Comparison of ENCODE assay signal across 8 cellular contexts in genomic region chr17:73956595-73957465, GRCh38.
DNase-seq lines count a peak whose midpoint lies in the region; ATAC-seq and TF ChIP-seq lines count a peak whose summit lies in the region.

No MANE protein-coding gene starts in this region.

- H3K9me3 ChIP-seq in trophoblast cell (ENCODE audit: insufficient read depth, low read depth, low read length): peaks cover 10% of the 10 kb centered on the region

- H3K36me3 ChIP-seq in trophoblast cell (ENCODE audit: control insufficient read depth in 1 of 2, insufficient read depth in 2 of 2, low read length in 2 of 2): no peaks in the 10 kb centered on the region

- H2BK12ac ChIP-seq in trophoblast cell (ENCODE audit: low read length): no peak overlapping the region

- no peak overlapping the region for H2AFZ ChIP-seq in trophoblast cell (ENCODE audit: insufficient read depth, low read length, poor library complexity)

- peak; percentile 53 for TF ChIP-seq CTCF in fibroblast of villous mesenchyme (IDR thresholded peaks at IDR 0.05; ENCODE audit: insufficient read depth, low read depth, low read length)

- H3K4me3 ChIP-seq in fibroblast of villous mesenchyme (ENCODE audit: low read depth, low read length): no peak overlapping the region
- no peak overlapping the region for H3K4me3 ChIP-seq in trophoblast cell (ENCODE audit: low read depth, low read length)

- peaks cover 7% of the 10 kb centered on the region for H3K27me3 ChIP-seq in trophoblast cell (ENCODE audit: insufficient read depth, low read length)

- H2BK120ac ChIP-seq in trophoblast cell (ENCODE audit: insufficient read depth, low read length, poor library complexity): no peak overlapping the region

- H3K23ac ChIP-seq in trophoblast cell (ENCODE audit: low read length): no peak overlapping the region

- H2BK5ac ChIP-seq in trophoblast cell (ENCODE audit: low read depth, low read length, poor library complexity): no peak overlapping the region

- H3K79me1 ChIP-seq in trophoblast cell (ENCODE audit: low read length): no peaks in the 10 kb centered on the region

- H4K8ac ChIP-seq in trophoblast cell (ENCODE audit: low read depth, low read length): no peak overlapping the region

- no peaks in the 10 kb centered on the region for H3K79me2 ChIP-seq in trophoblast cell (ENCODE audit: control insufficient read depth, insufficient read depth, low read length, poor library complexity)

- H3K4ac ChIP-seq in trophoblast cell (ENCODE audit: low read depth, low read length): no peak overlapping the region

- no peak overlapping the region for H3K9ac ChIP-seq in trophoblast cell (ENCODE audit: low read length)

- H3K14ac ChIP-seq in trophoblast cell (ENCODE audit: low read length): no peak overlapping the region

- H3K27ac ChIP-seq in trophoblast cell (ENCODE audit: low read depth, low read length): no peak overlapping the region

- H4K12ac ChIP-seq in trophoblast cell (ENCODE audit: low read depth, low read length): no peak overlapping the region

- no peak for ATAC-seq in activated CD4-positive, CD25-positive, alpha-beta regulatory T cell treated with anti-CD3 and anti-CD28 coated beads, Interleukin-2, amount 50 U/mL, for 24 hours
- ATAC-seq in GM21381 (IDR thresholded peaks at IDR 0.05; ENCODE audit: unreplicated experiment) (no peak), HG02884 (IDR thresholded peaks at IDR 0.05; ENCODE audit: unreplicated experiment) (no peak)

- H2AK5ac ChIP-seq in trophoblast cell (ENCODE audit: low read length): no peak overlapping the region

- H3K4me2 ChIP-seq in trophoblast cell (ENCODE audit: low read length): no peak overlapping the region

- peaks cover 6 to 15% of the 10 kb centered on the region in 2 experiments for H3K4me1 ChIP-seq in trophoblast cell (ENCODE audit: control insufficient read depth in 1 of 2, insufficient read depth in 2 of 2, low read length in 2 of 2)

- no peak overlapping the region for H4K91ac ChIP-seq in trophoblast cell (ENCODE audit: low read depth, low read length)

- no peak overlapping the region for H3K18ac ChIP-seq in trophoblast cell (ENCODE audit: low read length)

- no CpG with 5 or more reads among the region's 15 CpGs for WGBS in trophoblast cell (ENCODE audit: extremely low coverage, insufficient coverage, insufficient read length)

- DNase-seq in activated CD4-positive, CD25-positive, alpha-beta regulatory T cell treated with anti-CD3 and anti-CD28 coated beads, Interleukin-2, amount 50 U/mL, for 72 hours: peak; percentile 47
- DNase-seq in NCI-H345 (lab: John Stamatoyannopoulos, UW) (peak; percentile 55), fibroblast of villous mesenchyme (ENCODE audit: low read depth) (peak; percentile 10), trophoblast cell (peak; percentile 54 to 57)
- DNase-seq in activated CD8-positive, alpha-beta memory T cell treated with anti-CD3 and anti-CD28 coated beads, Interleukin-2, amount 50 U/mL, for 1 hour (ENCODE audit: extremely low read depth): peak; percentile 31
